In the genomic region with DNA sequence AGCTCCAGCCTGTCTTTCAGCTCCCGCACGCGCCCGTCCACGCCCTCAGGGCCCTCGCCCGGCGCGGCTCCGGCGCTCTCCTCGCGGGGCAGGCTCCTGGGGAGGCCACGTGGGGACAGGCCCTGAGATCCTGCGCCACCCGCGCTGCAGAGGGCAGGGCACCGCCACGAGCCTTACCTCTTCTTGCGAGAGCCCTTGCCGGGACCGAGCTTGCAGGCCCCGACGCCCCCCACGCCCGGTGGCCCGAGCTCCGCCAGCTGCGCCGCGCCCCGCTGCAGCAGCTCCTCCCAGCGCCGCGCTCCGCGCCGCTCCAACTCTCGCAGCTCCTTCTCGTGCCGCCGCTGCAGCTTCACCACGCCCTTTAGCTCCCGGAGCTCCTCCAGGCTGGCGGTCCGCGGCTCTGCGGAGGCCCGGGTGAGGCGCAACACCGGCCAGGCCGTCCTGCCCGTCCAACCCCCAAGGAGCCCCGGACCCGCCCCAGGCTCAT, we compare ENCODE assay signal across 8 cellular contexts. TPM values are rescaled to one million over a fixed set of nuclear protein-coding genes. Genes with fewer than 3 reads are reported as not detected.
A peak's percentile ranks its signal among the peaks of the same experiment; 100 is the strongest.
DNase-seq lines count a peak whose midpoint lies in the region; ATAC-seq, FAIRE-seq and TF ChIP-seq lines count a peak whose summit lies in the region.

No MANE protein-coding gene starts in this region.

- H3K36me3 Mint-ChIP-seq in CD4-positive, alpha-beta memory T cell, result peaks cover 10 to 52% of the 10 kb centered on the region in 2 donors

- no peaks in the 10 kb centered on the region for H3K27me3 Mint-ChIP-seq in CD4-positive, alpha-beta memory T cell

- H3K27ac Mint-ChIP-seq in CD4-positive, alpha-beta memory T cell, result no peak overlapping the region

- no peak overlapping the region for H3K4me3 Mint-ChIP-seq in CD4-positive, alpha-beta memory T cell

- H3K4me1 ChIP-seq in endothelial cell of umbilical vein (ENCODE audit: control insufficient read depth, extremely low read depth, insufficient read depth, low read length), result no peaks in the 10 kb centered on the region
- no peaks in the 10 kb centered on the region for H3K4me1 ChIP-seq in CD4-positive, alpha-beta memory T cell (ENCODE audit: insufficient read depth, low read length)

- ATAC-seq in HG03135 (IDR thresholded peaks at IDR 0.05; ENCODE audit: unreplicated experiment) (no peak), HG02759 (IDR thresholded peaks at IDR 0.05; ENCODE audit: unreplicated experiment) (no peak)

- no peaks in the 10 kb centered on the region for H4K20me1 ChIP-seq in endothelial cell of umbilical vein (replicated peaks; ENCODE audit: control insufficient read depth, extremely low read depth, insufficient read depth, low read length)

- TF ChIP-seq CTCF in endothelial cell of umbilical vein (IDR thresholded peaks at IDR 0.05; ENCODE audit: extremely low read depth in 1 of 2, insufficient read depth in 1 of 2, low read depth in 1 of 2, low read length in 2 of 2), result no peak

- H3K9me3 ChIP-seq in endothelial cell of umbilical vein (replicated peaks; ENCODE audit: control insufficient read depth, insufficient read depth, low read length), result no peaks in the 10 kb centered on the region
- H3K9me3 ChIP-seq in CD4-positive, alpha-beta memory T cell (ENCODE audit: control insufficient read depth in 1 of 2, low read length in 2 of 2), result no peaks in the 10 kb centered on the region

- no TSS peak for BruUV-seq in endothelial cell of umbilical vein (replicated peaks; lab: Mats Ljungman, UMichigan)

- intact Hi-C loops in endothelial cell of umbilical vein (cut with micrococcal nuclease), result no loop called here
- intact Hi-C loops in CD4-positive, alpha-beta memory T cell (cut with micrococcal nuclease), result no loop called here

- H3K79me2 ChIP-seq in endothelial cell of umbilical vein (ENCODE audit: control insufficient read depth, insufficient read depth, low read length), result no peaks in the 10 kb centered on the region

- H3K27me3 ChIP-seq in endothelial cell of umbilical vein (ENCODE audit: control insufficient read depth in 2 of 2, insufficient read depth in 2 of 2, low read length in 2 of 2), result peaks cover 0 to 27% of the 10 kb centered on the region in 2 experiments
- H3K27me3 ChIP-seq in CD4-positive, alpha-beta memory T cell (ENCODE audit: insufficient read depth, low read length), result no peaks in the 10 kb centered on the region

- peaks cover 0 to 2% (median 0%) of the 10 kb centered on the region in 4 donors for H3K4me1 Mint-ChIP-seq in CD4-positive, alpha-beta memory T cell

- DNase-seq in COLO668 (lab: John Stamatoyannopoulos, UW; ENCODE audit: unreplicated experiment) (peak; percentile 74), NCI-H345 treated with DMSO at 0.1 percent for 48 hours (lab: John Stamatoyannopoulos, UW; ENCODE audit: unreplicated experiment) (peak; percentile 5), endothelial cell of umbilical vein (ENCODE audit: low read depth, low spot score) (peak; percentile 36), myocyte (ENCODE audit: low read depth) (peak; percentile 58), NCI-H2081 treated with DMSO at 0.1 percent for 48 hours (lab: John Stamatoyannopoulos, UW) (no peak)
- DNase-seq in CD4-positive, alpha-beta memory T cell, result no peak

- dilution Hi-C loops in endothelial cell of umbilical vein (cut with MboI; ENCODE audit: extremely low pct_ligation_motif_present, low sequenced_read_pairs), result no loop called here

- no peaks in the 10 kb centered on the region for H3K36me3 ChIP-seq in endothelial cell of umbilical vein (ENCODE audit: control insufficient read depth in 2 of 2, extremely low read depth in 1 of 2, insufficient read depth in 2 of 2, low read length in 2 of 2)
- peaks cover 32% of the 10 kb centered on the region for H3K36me3 ChIP-seq in CD4-positive, alpha-beta memory T cell (ENCODE audit: insufficient read depth, low read length)

- peak; percentile 82 for FAIRE-seq in endothelial cell of umbilical vein (lab: Jason Lieb, UNC)

- CTCF ChIA-PET in endothelial cell of umbilical vein (lab: Charles Lee), result interaction anchor here (0.9 to 7.5 kb wide), 12 partner anchors 8 to 87 kb away, joined by 3 to 77 read pairs (median 8); partner anchors contain the start of genes ANKRD63, CCDC9B, INAFM2 and PLCB2
- CTCF ChIA-PET in CD4-positive, alpha-beta memory T cell (lab: Charles Lee; ENCODE audit: partially characterized antibody), result interaction anchor here (0.8 to 7.1 kb wide), 4 partner anchors 12 to 53 kb away, joined by 3 to 57 read pairs (median 16); partner anchors contain the start of gene PLCB2

- peak overlapping the region; percentile 64 for H2AFZ ChIP-seq in endothelial cell of umbilical vein (ENCODE audit: low read depth, low read length)

- H3K4me3 ChIP-seq in endothelial cell of umbilical vein (replicated peaks in 1 of 3; ENCODE audit: insufficient read depth in 1 of 3, low read depth in 1 of 3, low read length in 3 of 3), result peak overlapping the region in 1 of 3 experiments; percentile 23
- no peak overlapping the region for H3K4me3 ChIP-seq in CD4-positive, alpha-beta memory T cell (ENCODE audit: low read length in 2 of 2)

- TF ChIP-seq POLR2A in endothelial cell of umbilical vein (IDR thresholded peaks at IDR 0.05; ENCODE audit: low read depth, low read length), result no peak

- H3K27ac ChIP-seq in endothelial cell of umbilical vein (ENCODE audit: insufficient read depth, low read depth, low read length), result no peak overlapping the region
- H3K27ac ChIP-seq in CD4-positive, alpha-beta memory T cell (ENCODE audit: low read depth, low read length), result no peak overlapping the region

- H3K4me2 ChIP-seq in endothelial cell of umbilical vein (ENCODE audit: insufficient read depth, low read length), result peak overlapping the region; percentile 53

- H3K9me3 Mint-ChIP-seq in CD4-positive, alpha-beta memory T cell, result no peaks in the 10 kb centered on the region

- H3K9ac ChIP-seq in endothelial cell of umbilical vein (replicated peaks; ENCODE audit: extremely low read depth, insufficient read depth, low read length), result no peak overlapping the region

- H3K9me1 ChIP-seq in endothelial cell of umbilical vein (replicated peaks; ENCODE audit: control insufficient read depth, extremely low read depth, insufficient read depth, low read length), result no peaks in the 10 kb centered on the region

- POLR2A ChIA-PET in endothelial cell of umbilical vein (lab: Charles Lee), result interaction anchor here (0.8 kb wide), 1 partner anchor 23 kb away, joined by 5 read pairs; no protein-coding TSS in a partner anchor
- POLR2A ChIA-PET in CD4-positive, alpha-beta memory T cell (lab: Charles Lee; ENCODE audit: partially characterized antibody), result interaction anchor here (5.7 kb wide), 1 partner anchor 17 kb away, joined by 31 read pairs; the partner anchor contains the start of gene PLCB2

RNA-seq across cellular contexts. Expression of gene ANKRD63, which starts 8.3 kb away (rescaled TPM):
- total RNA-seq in endothelial cell of umbilical vein (not detected in 2 replicates), myocyte (0.42 TPM in 1 of 2 replicates, not detected in the other)
- polyA plus RNA-seq in endothelial cell of umbilical vein, result not detected in 2 replicates
- polyA plus RNA-seq in endothelial cell of umbilical vein (2011; cell fraction: cytosol; rRNA removed), result not detected in 2 replicates
- not detected in 2 replicates for polyA plus RNA-seq in endothelial cell of umbilical vein (2011; cell fraction: nucleus; rRNA removed)
- polyA plus RNA-seq in endothelial cell of umbilical vein (2012), result not detected in 2 replicates
- not detected in 2 replicates for polyA minus RNA-seq in endothelial cell of umbilical vein
- 0.82 TPM for polyA minus RNA-seq in endothelial cell of umbilical vein (2011; cell fraction: cytosol; rRNA and poly(A)+ RNA removed)
- polyA minus RNA-seq in endothelial cell of umbilical vein (2011; cell fraction: nucleus; rRNA and poly(A)+ RNA removed), result not detected in 2 replicates
- polyA plus RNA-seq in myocyte (2012), result not detected
- total RNA-seq in CD4-positive, alpha-beta memory T cell, result not detected
- polyA plus RNA-seq in CD4-positive, alpha-beta memory T cell, result not detected

RNA-seq across cellular contexts. Expression of gene PLCB2, which starts 16.6 kb away (rescaled TPM):
- total RNA-seq in endothelial cell of umbilical vein (1.5 and 4.3 TPM in 2 replicates), myocyte (0.99 and 1.4 TPM in 2 replicates)
- 1.6 and 1.9 TPM in 2 replicates for polyA plus RNA-seq in endothelial cell of umbilical vein
- 1.2 TPM in 2 replicates for polyA plus RNA-seq in endothelial cell of umbilical vein (2011; cell fraction: cytosol; rRNA removed)
- polyA plus RNA-seq in endothelial cell of umbilical vein (2011; cell fraction: nucleus; rRNA removed), result 6.7 and 10.9 TPM in 2 replicates
- 1.8 and 3.1 TPM in 2 replicates for polyA plus RNA-seq in endothelial cell of umbilical vein (2012)
- polyA minus RNA-seq in endothelial cell of umbilical vein, result 1.2 and 1.6 TPM in 2 replicates
- polyA minus RNA-seq in endothelial cell of umbilical vein (2011; cell fraction: cytosol; rRNA and poly(A)+ RNA removed), result 4.4 TPM
- 2.0 and 2.4 TPM in 2 replicates for polyA minus RNA-seq in endothelial cell of umbilical vein (2011; cell fraction: nucleus; rRNA and poly(A)+ RNA removed)
- polyA plus RNA-seq in myocyte (2012), result 0.35 TPM
- total RNA-seq in CD4-positive, alpha-beta memory T cell, result 100 to 1,000 TPM; 211 to 219 TPM
- polyA plus RNA-seq in CD4-positive, alpha-beta memory T cell, result 10 to 100 TPM; 22.6 to 37.5 TPM

RNA-seq across cellular contexts. Expression of gene INAFM2, which starts 32.4 kb away (rescaled TPM):
- total RNA-seq in endothelial cell of umbilical vein (23.6 and 24.1 TPM in 2 replicates), myocyte (40.5 and 73.3 TPM in 2 replicates)
- polyA plus RNA-seq in endothelial cell of umbilical vein, result 9.4 and 10.4 TPM in 2 replicates
- polyA plus RNA-seq in endothelial cell of umbilical vein (2011; cell fraction: cytosol; rRNA removed), result 11.7 and 14.2 TPM in 2 replicates
- 11.1 and 12.5 TPM in 2 replicates for polyA plus RNA-seq in endothelial cell of umbilical vein (2011; cell fraction: nucleus; rRNA removed)
- polyA plus RNA-seq in endothelial cell of umbilical vein (2012), result 11.4 and 13.4 TPM in 2 replicates
- 10.0 and 13.4 TPM in 2 replicates for polyA minus RNA-seq in endothelial cell of umbilical vein
- polyA minus RNA-seq in endothelial cell of umbilical vein (2011; cell fraction: cytosol; rRNA and poly(A)+ RNA removed), result 3.3 TPM
- polyA minus RNA-seq in endothelial cell of umbilical vein (2011; cell fraction: nucleus; rRNA and poly(A)+ RNA removed), result 5.5 and 6.1 TPM in 2 replicates
- 31.6 TPM for polyA plus RNA-seq in myocyte (2012)
- total RNA-seq in CD4-positive, alpha-beta memory T cell, result 1 to 10 TPM; 7.2 to 7.5 TPM
- polyA plus RNA-seq in CD4-positive, alpha-beta memory T cell, result 1 to 10 TPM in 1 of 2 donors, under 1 TPM in 1; 0.08 to 2.8 TPM

RNA-seq across cellular contexts. Expression of gene CCDC9B, which starts 49.6 kb away (rescaled TPM):
- total RNA-seq in endothelial cell of umbilical vein (46.0 and 47.3 TPM in 2 replicates), myocyte (30.1 and 41.6 TPM in 2 replicates)
- polyA plus RNA-seq in endothelial cell of umbilical vein, result 4.8 and 7.6 TPM in 2 replicates
- 6.1 and 7.0 TPM in 2 replicates for polyA plus RNA-seq in endothelial cell of umbilical vein (2011; cell fraction: cytosol; rRNA removed)
- 65.5 and 69.4 TPM in 2 replicates for polyA plus RNA-seq in endothelial cell of umbilical vein (2011; cell fraction: nucleus; rRNA removed)
- polyA plus RNA-seq in endothelial cell of umbilical vein (2012), result 32.0 and 33.5 TPM in 2 replicates
- polyA minus RNA-seq in endothelial cell of umbilical vein, result 24.9 and 26.7 TPM in 2 replicates
- 1.3 TPM for polyA minus RNA-seq in endothelial cell of umbilical vein (2011; cell fraction: cytosol; rRNA and poly(A)+ RNA removed)
- 28.5 and 32.2 TPM in 2 replicates for polyA minus RNA-seq in endothelial cell of umbilical vein (2011; cell fraction: nucleus; rRNA and poly(A)+ RNA removed)
- polyA plus RNA-seq in myocyte (2012), result 123 TPM
- total RNA-seq in CD4-positive, alpha-beta memory T cell, result 1 to 10 TPM; 2.6 to 5.1 TPM
- polyA plus RNA-seq in CD4-positive, alpha-beta memory T cell, result under 1 TPM in 1 of 2 donors, not detected in 1; 0.53 TPM

RNA-seq across cellular contexts. Expression of gene PAK6, which starts 52.3 kb away (rescaled TPM):
- not detected in 2 replicates for total RNA-seq in endothelial cell of umbilical vein
- polyA plus RNA-seq in endothelial cell of umbilical vein, result not detected in 2 replicates
- not detected in 2 replicates for polyA plus RNA-seq in endothelial cell of umbilical vein (2011; cell fraction: cytosol; rRNA removed)
- polyA plus RNA-seq in endothelial cell of umbilical vein (2011; cell fraction: nucleus; rRNA removed), result not detected in 2 replicates
- polyA plus RNA-seq in endothelial cell of umbilical vein (2012), result not detected in 2 replicates
- not detected in 2 replicates for polyA minus RNA-seq in endothelial cell of umbilical vein
- polyA minus RNA-seq in endothelial cell of umbilical vein (2011; cell fraction: cytosol; rRNA and poly(A)+ RNA removed), result not detected
- not detected in 2 replicates for polyA minus RNA-seq in endothelial cell of umbilical vein (2011; cell fraction: nucleus; rRNA and poly(A)+ RNA removed)
- 0.21 and 0.48 TPM in 2 replicates for total RNA-seq in myocyte
- polyA plus RNA-seq in myocyte (2012), result 0.16 TPM
- under 1 TPM in 1 of 2 experiments, not detected in 1; 0.67 TPM for total RNA-seq in CD4-positive, alpha-beta memory T cell
- polyA plus RNA-seq in CD4-positive, alpha-beta memory T cell, result 1 to 10 TPM in 1 of 2 donors, under 1 TPM in 1; 0.53 to 1.7 TPM

Comparison
In these comparisons a context has a peak if more than half of its experiments do, and no peak if none do; other contexts are left out.
1. DNase-seq: peak in COLO668 (single experiment), NCI-H345 treated with DMSO at 0.1 percent for 48 hours (single experiment), endothelial cell of umbilical vein (single experiment) and myocyte (single experiment); none in CD4-positive, alpha-beta memory T cell (0 of 5) and NCI-H2081 treated with DMSO at 0.1 percent for 48 hours (single experiment).
2. RNA of gene PLCB2, which starts 16.6 kb away (total RNA-seq): 211 to 219 TPM in CD4-positive, alpha-beta memory T cell; 1.5 to 4.3 TPM in endothelial cell of umbilical vein and 0.99 to 1.4 TPM in myocyte; every median in the first group is over 10 times any median in the second.